ENCODE assay signal across 9 cellular contexts in genomic region chr15:85404922-85405293, GRCh38. TPM values are rescaled to one million over a fixed set of nuclear protein-coding genes. Genes with fewer than 3 reads are reported as not detected.
DNase-seq lines count a peak whose midpoint lies in the region; ATAC-seq, FAIRE-seq and TF ChIP-seq lines count a peak whose summit lies in the region.
"Had no signal": no experiment of that assay in that cellular context is flagged by ENCODE, and none has a peak within 500 bp of the region (broad histone marks: within the 10 kb centered on the region; RNA-seq: fewer than 3 reads in every experiment).

No MANE protein-coding gene starts in this region.

- ATAC-seq in left lobe of liver: no peak

- peak overlapping the region; percentile 57 for H3K4me2 ChIP-seq in OCI-LY3 (ENCODE audit: low read length)

- no peaks in the 10 kb centered on the region for H3K27me3 ChIP-seq in OCI-LY3 (ENCODE audit: low read depth, low read length)

- no peaks in the 10 kb centered on the region for H3K36me3 ChIP-seq in OCI-LY3 (replicated peaks; ENCODE audit: low read depth, low read length)

- no peak overlapping the region for H3K9ac ChIP-seq in OCI-LY3 (ENCODE audit: low read length)

- peaks cover 44% of the 10 kb centered on the region for H3K4me1 Mint-ChIP-seq in progenitor cell of endocrine pancreas (ENCODE audit: low read depth)

- peak; percentile 49 for DNase-seq in EH (ENCODE audit: low read depth)
- no peak for DNase-seq in progenitor cell of endocrine pancreas (ENCODE audit: low spot score, unreplicated experiment)
- DNase-seq in NCI-H1092 (lab: John Stamatoyannopoulos, UW): no peak
- no peak for DNase-seq in Ammon's horn (ENCODE audit: low spot score)
- no peak for DNase-seq in left lobe of liver (ENCODE audit: low spot score)
- DNase-seq in Kasumi-1 (lab: John Stamatoyannopoulos, UW): no peak

- H2AFZ ChIP-seq in OCI-LY3 (ENCODE audit: low read depth, low read length): no peak overlapping the region

- H3K27ac Mint-ChIP-seq in progenitor cell of endocrine pancreas: peak overlapping the region; percentile 90

- no peak overlapping the region for H3K4me3 Mint-ChIP-seq in progenitor cell of endocrine pancreas (ENCODE audit: low read depth)

- peak; percentile 68 for FAIRE-seq in endometrium (lab: Jason Lieb, UNC)
- FAIRE-seq: bronchial epithelial cell had no signal

- peaks cover 85% of the 10 kb centered on the region for H3K79me2 ChIP-seq in OCI-LY3 (ENCODE audit: low read length)

- no peaks in the 10 kb centered on the region for H3K27me3 Mint-ChIP-seq in progenitor cell of endocrine pancreas

- H3K4me1 ChIP-seq in OCI-LY3 (ENCODE audit: low read length): peaks cover 66% of the 10 kb centered on the region

- peaks cover 1% of the 10 kb centered on the region for H3K36me3 Mint-ChIP-seq in progenitor cell of endocrine pancreas (ENCODE audit: insufficient read depth)

- peaks cover 54% of the 10 kb centered on the region for H4K20me1 ChIP-seq in OCI-LY3 (ENCODE audit: insufficient read depth, low read length)

- no peaks in the 10 kb centered on the region for H3K9me3 ChIP-seq in OCI-LY3 (ENCODE audit: insufficient read depth, low read length)

- peaks cover 8% of the 10 kb centered on the region for H3K9me3 Mint-ChIP-seq in progenitor cell of endocrine pancreas (ENCODE audit: low read depth)

- no peak overlapping the region for H3K4me3 ChIP-seq in OCI-LY3 (ENCODE audit: low read length)

- H3K27ac ChIP-seq in OCI-LY3 (ENCODE audit: low read length): no peak overlapping the region

- no peak for TF ChIP-seq CTCF in OCI-LY3 (IDR thresholded peaks at IDR 0.05; ENCODE audit: low read depth, low read length)
- TF ChIP-seq CTCF in progenitor cell of endocrine pancreas (IDR thresholded peaks at IDR 0.05; ENCODE audit: unreplicated experiment): no peak

RNA-seq across cellular contexts. Expression of gene AKAP13, which starts 24.5 kb away (rescaled TPM):
- total RNA-seq in progenitor cell of endocrine pancreas (114 and 119 TPM in 2 replicates), left lobe of liver (60.5 TPM)
